In genomic region chr16:67946128-67946569, GRCh38 we compare ENCODE assay signal across 19 cellular contexts. TPM values are rescaled to one million over a fixed set of nuclear protein-coding genes. Genes with fewer than 3 reads are reported as not detected.
"Had no signal": no experiment of that assay in that cellular context is flagged by ENCODE, and none has a peak within 500 bp of the region (broad histone marks: within the 10 kb centered on the region; RNA-seq: fewer than 3 reads in every experiment).

No MANE protein-coding gene starts in this region.

- ATAC-seq: activated T-helper 17 cell treated with anti-CD3 and anti-CD28 coated beads, Interleukin-2, amount 50 U/mL, for 72 hours; gastrocnemius medialis; naive thymus-derived CD4-positive, alpha-beta T cell; pancreas; T-cell had no signal

- H3K9me3 ChIP-seq: ascending aorta, gastrocnemius medialis, pancreas, tibial artery, vagina had no signal

- FAIRE-seq: islet of Langerhans, pancreas had no signal

- H3K4me1 ChIP-seq: pancreas had no signal

- DNase-seq: activated CD4-positive, alpha-beta T cell treated with anti-CD3 and anti-CD28 coated beads, Interleukin-2, amount 10 ng/mL, durations not matched to agents 7 days and 5 days; activated naive CD4-positive, alpha-beta T cell treated with Interleukin-2 at 50 U/mL for 16 hours; activated T-cell treated with anti-CD3 and anti-CD28 coated beads for 4 hours; dorsolateral prefrontal cortex; endodermal cell; gastrocnemius medialis; mammary epithelial cell; naive thymus-derived CD4-positive, alpha-beta T cell; stimulated activated CD4-positive, alpha-beta T cell treated with anti-CD3 and anti-CD28 coated beads, Interleukin-1b, Interleukin-23, amount 100 ng/mL, for 48 hours; T-cell; T-helper 9 cell had no signal

- H3K27ac ChIP-seq: pancreas, vagina had no signal

- H3K4me3 ChIP-seq: ascending aorta, dorsolateral prefrontal cortex, gastrocnemius medialis, pancreas, tibial artery, vagina had no signal

- H3K27me3 ChIP-seq: ascending aorta, dorsolateral prefrontal cortex, gastrocnemius medialis, pancreas, tibial artery, vagina had no signal

RNA-seq across cellular contexts. Expression of gene CTRL, which starts 14.5 kb away (rescaled TPM):
- total RNA-seq: chondrocyte had no signal

RNA-seq across cellular contexts. Expression of gene DPEP3, which starts 34.1 kb away (rescaled TPM):
- total RNA-seq: ascending aorta, chondrocyte, epithelial cell of proximal tubule, gastrocnemius medialis, mammary epithelial cell, vagina had no signal
- polyA plus RNA-seq: mammary epithelial cell, pancreas had no signal
